ENCODE assay signal across 8 cellular contexts in the genomic region with DNA sequence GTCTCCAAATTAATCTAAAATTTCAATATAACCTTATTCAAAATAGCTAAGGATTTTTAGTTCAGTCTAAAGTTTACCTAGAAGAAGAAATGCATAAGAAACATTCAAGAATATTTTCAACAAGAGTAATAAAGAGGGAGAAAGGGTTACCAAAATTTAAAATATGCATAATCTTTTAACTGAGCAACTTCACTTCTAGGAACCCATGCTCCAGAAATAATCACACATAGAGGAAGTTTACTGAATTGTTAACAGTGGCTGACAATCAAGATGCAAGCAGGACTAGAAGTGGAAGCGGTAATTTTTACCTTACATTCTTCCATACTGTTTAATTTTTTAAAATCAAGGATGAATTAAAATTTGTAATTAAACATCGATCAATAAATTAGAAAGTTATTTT. TPM values are rescaled to one million over a fixed set of nuclear protein-coding genes. Genes with fewer than 3 reads are reported as not detected.
A peak's percentile ranks its signal among the peaks of the same experiment; 100 is the strongest.
DNase-seq lines count a peak whose midpoint lies in the region; ATAC-seq and TF ChIP-seq lines count a peak whose summit lies in the region.

No MANE protein-coding gene starts in this region.

- H3K27me3 ChIP-seq in hepatocyte (no peaks in the 10 kb centered on the region), thoracic aorta (replicated peaks; ENCODE audit: insufficient read depth) (no peaks in the 10 kb centered on the region)

- H3K36me3 Mint-ChIP-seq in activated T-cell treated with anti-CD3 and anti-CD28 coated beads, Interleukin-2, amount 50 U/mL, for 24 hours (ENCODE audit: low read depth): peaks cover 27% of the 10 kb centered on the region

- H3K9me2 ChIP-seq in hepatocyte (replicated peaks; ENCODE audit: insufficient read depth): no peaks in the 10 kb centered on the region

- no peak overlapping the region for H2AFZ ChIP-seq in hepatocyte

- H3K4me3 Mint-ChIP-seq in activated T-cell treated with anti-CD3 and anti-CD28 coated beads, Interleukin-2, amount 50 U/mL, for 24 hours: peak overlapping the region; percentile 97

- 54% methylated on average over 2 of the region's 2 CpGs for WGBS in hepatocyte (ENCODE audit: low lambda C conversion rate, missing lambda C conversion rate)

- TF ChIP-seq CTCF in VCaP (conservative IDR thresholded peaks at IDR 0.05): no peak
- TF ChIP-seq CTCF in hepatocyte (IDR thresholded peaks at IDR 0.05; ENCODE audit: poor library complexity): no peak
- TF ChIP-seq CTCF in thoracic aorta (IDR thresholded peaks at IDR 0.05): no peak

- peak overlapping the region; percentile 100 for H3K27ac Mint-ChIP-seq in activated T-cell treated with anti-CD3 and anti-CD28 coated beads, Interleukin-2, amount 50 U/mL, for 24 hours

- H3K9me3 ChIP-seq in hepatocyte (ENCODE audit: low read depth): no peaks in the 10 kb centered on the region
- no peaks in the 10 kb centered on the region for H3K9me3 ChIP-seq in thoracic aorta

- no peak for DNase-seq in activated T-cell treated with anti-CD3 and anti-CD28 coated beads, Interleukin-2, amount 50 U/mL, for 24 hours
- no peak for DNase-seq in activated T-cell treated with anti-CD3 and anti-CD28 coated beads, Interleukin-2, amount 50 U/mL, for 48 hours
- no peak for DNase-seq in hepatocyte (ENCODE audit: low spot score)
- no peak for DNase-seq in thoracic aorta (ENCODE audit: low spot score)
- no peak for DNase-seq in NCI-H1048 (lab: John Stamatoyannopoulos, UW)
- DNase-seq in OCI-M2 (lab: John Stamatoyannopoulos, UW; ENCODE audit: unreplicated experiment): no peak

- H3K27me3 Mint-ChIP-seq in activated T-cell treated with anti-CD3 and anti-CD28 coated beads, Interleukin-2, amount 50 U/mL, for 24 hours: no peaks in the 10 kb centered on the region

- H3K4me1 Mint-ChIP-seq in activated T-cell treated with anti-CD3 and anti-CD28 coated beads, Interleukin-2, amount 50 U/mL, for 24 hours (ENCODE audit: low read depth): peaks cover 55% of the 10 kb centered on the region

- peaks cover 56% of the 10 kb centered on the region for H4K20me1 ChIP-seq in hepatocyte (ENCODE audit: insufficient read depth, poor library complexity, severe bottlenecking)

- ATAC-seq in thoracic aorta (ENCODE audit: insufficient number of reproducible peaks, low FRiP score, low read depth) (no peak), HG02623 (IDR thresholded peaks at IDR 0.05; ENCODE audit: unreplicated experiment) (no peak)

- peaks cover 62% of the 10 kb centered on the region for H3K79me2 ChIP-seq in hepatocyte

- H3K27ac ChIP-seq in VCaP: peak overlapping the region; percentile 93
- H3K27ac ChIP-seq in hepatocyte: peak overlapping the region; percentile 95
- peak overlapping the region; percentile 94 to 95 for H3K27ac ChIP-seq in thoracic aorta

- H3K4me2 ChIP-seq in hepatocyte: peak overlapping the region; percentile 79

- H3K4me1 ChIP-seq in hepatocyte (ENCODE audit: insufficient read depth) (peaks cover 9% of the 10 kb centered on the region), thoracic aorta (ENCODE audit: control insufficient read depth in 1 of 2, low read depth in 2 of 2) (peaks cover 39 to 48% of the 10 kb centered on the region in 2 donors)

- peak overlapping the region; percentile 66 for H3K4me3 ChIP-seq in hepatocyte
- H3K4me3 ChIP-seq in thoracic aorta: peak overlapping the region; percentile 81

- H3K36me3 ChIP-seq in hepatocyte (replicated peaks; ENCODE audit: insufficient read depth, low read depth): no peaks in the 10 kb centered on the region
- H3K36me3 ChIP-seq in thoracic aorta: no peaks in the 10 kb centered on the region

- no peaks in the 10 kb centered on the region for H3K9me3 Mint-ChIP-seq in activated T-cell treated with anti-CD3 and anti-CD28 coated beads, Interleukin-2, amount 50 U/mL, for 24 hours

RNA-seq across cellular contexts. Expression of a gene that starts 1.9 kb away (rescaled TPM):
- total RNA-seq in hepatocyte (144 and 147 TPM in 2 replicates), thoracic aorta (100 to 1,000 TPM; 136 to 155 TPM)
- 56.2 and 65.4 TPM in 2 replicates for polyA plus RNA-seq in hepatocyte
